8 cellular contexts compared by ENCODE assay signal in the genomic region with DNA sequence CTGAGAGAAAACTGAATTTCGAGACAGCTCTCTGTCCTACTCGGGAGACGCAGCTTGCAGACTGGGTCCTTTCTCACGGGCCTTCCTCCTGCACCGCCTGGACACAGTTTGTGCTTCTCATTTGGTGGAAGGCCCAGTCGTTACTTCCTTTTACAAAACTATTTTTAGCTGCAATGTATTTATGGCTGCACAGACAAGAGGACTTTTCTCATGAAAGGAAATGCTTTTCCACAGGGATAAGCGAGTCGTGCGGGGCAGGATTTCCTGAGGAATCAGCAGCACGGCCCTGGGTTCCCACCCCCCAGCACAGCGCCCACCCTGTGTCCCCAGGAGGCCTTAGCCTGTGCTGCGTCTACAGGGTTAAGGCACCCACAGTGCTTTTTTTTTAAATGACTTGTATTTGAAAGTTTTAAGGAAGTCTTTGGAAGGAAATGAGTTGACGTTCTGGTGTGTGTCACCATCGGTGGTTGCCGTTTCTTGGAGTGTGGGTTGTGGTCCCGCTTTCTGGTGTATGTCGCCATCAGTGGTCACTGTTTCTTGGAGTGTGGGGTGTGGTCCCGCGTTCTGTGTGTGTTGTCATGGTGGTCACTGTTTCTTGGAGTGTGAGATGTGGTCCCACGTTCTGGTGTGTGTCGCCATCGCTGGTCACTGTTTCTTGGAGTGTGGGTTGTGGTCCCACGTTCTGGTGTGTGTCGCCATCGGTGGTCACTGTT. TPM values are rescaled to one million over a fixed set of nuclear protein-coding genes. Genes with fewer than 3 reads are reported as not detected.
DNase-seq lines count a peak whose midpoint lies in the region; ATAC-seq and TF ChIP-seq lines count a peak whose summit lies in the region.

No MANE protein-coding gene starts in this region.

- H3K4me2 ChIP-seq in mesendoderm (ENCODE audit: low read length): no peak overlapping the region

- H3K4me3 ChIP-seq in right lobe of liver (no peak overlapping the region), transverse colon (no peak overlapping the region), mesendoderm (ENCODE audit: low read length) (no peak overlapping the region), breast epithelium (no peak overlapping the region)

- H3K36me3 ChIP-seq in right lobe of liver (no peaks in the 10 kb centered on the region), transverse colon (no peaks in the 10 kb centered on the region), mesendoderm (ENCODE audit: control insufficient read depth, insufficient read depth, low read length) (no peaks in the 10 kb centered on the region), breast epithelium (no peaks in the 10 kb centered on the region)

- DNase-seq in Ammon's horn (ENCODE audit: low spot score) (peak; percentile 68), right lobe of liver (no peak), transverse colon (no peak), mesendoderm (no peak), breast epithelium (ENCODE audit: low spot score in 2 of 2) (no peak)

- H2BK15ac ChIP-seq in mesendoderm (replicated peaks; ENCODE audit: low read depth): no peak overlapping the region

- H3K18ac ChIP-seq in mesendoderm (ENCODE audit: low read length): no peak overlapping the region

- H2BK5ac ChIP-seq in mesendoderm (ENCODE audit: low read length): no peak overlapping the region

- H3K27me3 ChIP-seq in right lobe of liver (no peaks in the 10 kb centered on the region), transverse colon (no peaks in the 10 kb centered on the region), mesendoderm (ENCODE audit: insufficient read depth, low read length, poor library complexity) (no peaks in the 10 kb centered on the region), breast epithelium (no peaks in the 10 kb centered on the region)

- no peak overlapping the region for H4K8ac ChIP-seq in mesendoderm (ENCODE audit: low read depth, low read length)

- 56% methylated on average over 24 of the region's 25 CpGs for WGBS in right lobe of liver (ENCODE audit: insufficient coverage, low coverage, low lambda C conversion rate, missing lambda C conversion rate)
- WGBS in transverse colon (ENCODE audit: low coverage in 1 of 2), 2 donors: 52 to 63% methylated on average over 5 to 25 of the region's 25 CpGs
- no CpG with 5 or more reads among the region's 25 CpGs for WGBS in mesendoderm (ENCODE audit: extremely low coverage, insufficient coverage, low lambda C conversion rate)

- H3K36me3 Mint-ChIP-seq in activated naive CD8-positive, alpha-beta T cell: peaks cover 2% of the 10 kb centered on the region

- no peak overlapping the region for H4K5ac ChIP-seq in mesendoderm (ENCODE audit: low read length)

- no peak overlapping the region for H2AK5ac ChIP-seq in mesendoderm (ENCODE audit: low read length)

- H3K9me3 ChIP-seq in right lobe of liver (no peaks in the 10 kb centered on the region), transverse colon (no peaks in the 10 kb centered on the region), breast epithelium (no peaks in the 10 kb centered on the region)

- peak overlapping the region; percentile 58 for H3K4me3 Mint-ChIP-seq in activated naive CD8-positive, alpha-beta T cell

- H3K79me2 ChIP-seq in mesendoderm (ENCODE audit: control insufficient read depth, insufficient read depth, low read length): no peaks in the 10 kb centered on the region

- H3K27me3 Mint-ChIP-seq in activated naive CD8-positive, alpha-beta T cell: no peaks in the 10 kb centered on the region

- H3K4me1 ChIP-seq in right lobe of liver (peaks cover 0 to 46% (median 18%) of the 10 kb centered on the region in 4 donors), transverse colon (peaks cover 28 to 85% (median 62%) of the 10 kb centered on the region in 4 donors), mesendoderm (ENCODE audit: control insufficient read depth, low read depth, low read length) (no peaks in the 10 kb centered on the region), breast epithelium (no peaks in the 10 kb centered on the region)

- peak overlapping the region; percentile 22 for H3K27ac Mint-ChIP-seq in activated naive CD8-positive, alpha-beta T cell

- no peak overlapping the region for H3K4ac ChIP-seq in mesendoderm (ENCODE audit: low read depth, low read length)

- no peak overlapping the region for H2BK120ac ChIP-seq in mesendoderm (ENCODE audit: low read depth, low read length)

- in situ Hi-C loops in transverse colon (cut with MboI; ENCODE audit: low pct_ligation_motif_present in 1 of 4, low pct_unique_long_range_greater_than_20kb in 1 of 4, low sequenced_read_pairs in 3 of 4): no loop called here

- ATAC-seq in HG03108 (IDR thresholded peaks at IDR 0.05; ENCODE audit: unreplicated experiment) (peak; percentile 40), right lobe of liver (peak; percentile 30 to 53 (median 37)), GM18867 (IDR thresholded peaks at IDR 0.05; ENCODE audit: unreplicated experiment) (no peak)

- TF ChIP-seq CTCF in right lobe of liver (IDR thresholded peaks at IDR 0.05) (no peak), transverse colon (IDR thresholded peaks at IDR 0.05) (no peak), breast epithelium (IDR thresholded peaks at IDR 0.05) (no peak)

- no peak for TF ChIP-seq EP300 in transverse colon (IDR thresholded peaks at IDR 0.05; ENCODE audit: low read depth)

- H3K23ac ChIP-seq in mesendoderm (ENCODE audit: low read length): no peak overlapping the region

- intact Hi-C loops in right lobe of liver (cut with DNase I) (no loop called here), transverse colon (cut with DNase I; ENCODE audit: low total_unique reads) (no loop called here), breast epithelium (cut with DNase I; ENCODE audit: low total_unique reads) (no loop called here)

- H3K27ac ChIP-seq in right lobe of liver: peak overlapping the region; percentile 47 to 63 (median 59)
- H3K27ac ChIP-seq in transverse colon: peak overlapping the region; percentile 59 to 73 (median 66)
- H3K27ac ChIP-seq in mesendoderm (ENCODE audit: low read depth, low read length): no peak overlapping the region
- no peak overlapping the region for H3K27ac ChIP-seq in breast epithelium

- peaks cover 4% of the 10 kb centered on the region for H3K79me1 ChIP-seq in mesendoderm (ENCODE audit: low read length)

- no peaks in the 10 kb centered on the region for H3K9me3 Mint-ChIP-seq in activated naive CD8-positive, alpha-beta T cell (ENCODE audit: low read depth)

- H3K9ac ChIP-seq in mesendoderm (ENCODE audit: low read length): no peak overlapping the region

- no peak for TF ChIP-seq POLR2A in right lobe of liver (IDR thresholded peaks at IDR 0.05)
- no peak for TF ChIP-seq POLR2A in transverse colon (IDR thresholded peaks at IDR 0.05)
- no peak for TF ChIP-seq POLR2A in breast epithelium (IDR thresholded peaks at IDR 0.05)

- H3K4me1 Mint-ChIP-seq in activated naive CD8-positive, alpha-beta T cell (ENCODE audit: low read depth): peaks cover 55% of the 10 kb centered on the region

- no peak overlapping the region for H3K56ac ChIP-seq in mesendoderm (ENCODE audit: low read length)

RNA-seq across cellular contexts. Expression of gene INPP5A, which starts 50.9 kb away (rescaled TPM):
- total RNA-seq in right lobe of liver (10 to 100 TPM; 12.5 to 24.6 (median 16.9) TPM), transverse colon (10 to 100 TPM; 34.8 to 80.8 (median 52.8) TPM), breast epithelium (10 to 100 TPM; 26.6 to 50.6 (median 38.7) TPM)
- polyA plus RNA-seq in mesendoderm (2013, experiment 1 of 2): 17.5 TPM
- 18.1 TPM for polyA plus RNA-seq in mesendoderm (2013, experiment 2 of 2)

Comparison
In these comparisons a context has a peak if more than half of its experiments do, and no peak if none do; other contexts are left out.
1. H3K27ac ChIP-seq: peak in right lobe of liver (3 of 3) and transverse colon (4 of 4); none in mesendoderm (single experiment) and breast epithelium (0 of 2).